ENCODE assay signal across 8 cellular contexts in the genomic region with DNA sequence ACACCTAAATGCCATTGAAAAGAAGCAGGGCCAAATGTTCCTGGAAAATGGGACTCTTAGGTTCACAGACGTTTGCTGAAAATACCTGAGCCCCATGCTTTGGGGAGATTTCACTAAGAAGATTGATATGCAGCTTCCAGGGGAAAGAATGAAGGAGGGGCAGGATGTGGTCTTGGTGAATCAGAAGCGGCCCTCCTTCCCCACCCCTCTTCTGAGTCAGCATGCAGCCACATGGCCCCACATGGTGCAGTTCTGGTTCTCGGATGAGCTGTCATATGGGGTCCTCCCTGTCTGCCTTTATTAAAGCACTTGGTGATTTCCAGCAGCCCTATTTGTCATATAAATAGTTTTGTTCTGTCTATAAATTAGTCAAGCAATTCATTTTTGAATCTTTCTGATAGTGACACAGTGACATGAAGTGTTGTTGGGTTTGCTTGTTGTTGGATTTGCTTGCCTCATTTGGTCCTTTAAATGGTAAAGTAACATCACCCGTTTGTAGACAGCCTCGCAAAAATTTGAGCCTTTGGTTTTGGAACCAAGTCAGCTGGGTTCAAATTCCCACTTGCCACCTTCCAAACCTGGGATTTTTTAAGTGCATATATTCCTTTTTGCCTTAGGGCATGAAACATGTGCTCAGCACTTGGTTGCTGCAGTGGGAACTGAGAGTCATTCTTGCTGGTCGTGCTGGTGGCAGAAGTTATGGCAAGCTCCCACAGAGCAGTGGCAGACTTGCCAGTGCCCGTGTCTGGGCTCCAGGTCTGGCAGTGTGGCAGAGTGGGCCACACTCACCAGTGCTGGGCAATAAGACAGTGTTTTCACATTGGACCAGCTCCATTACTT.
A peak's percentile ranks its signal among the peaks of the same experiment; 100 is the strongest.
DNase-seq lines count a peak whose midpoint lies in the region; ATAC-seq, FAIRE-seq and TF ChIP-seq lines count a peak whose summit lies in the region.

No MANE protein-coding gene starts in this region.

- H3K9me3 Mint-ChIP-seq in CD8-positive, alpha-beta T cell, result no peaks in the 10 kb centered on the region
- peaks cover 5% of the 10 kb centered on the region for H3K9me3 Mint-ChIP-seq in activated CD4-positive, alpha-beta T cell treated with anti-CD3 and anti-CD28 coated beads for 36 hours (ENCODE audit: low read depth)
- no peaks in the 10 kb centered on the region for H3K9me3 Mint-ChIP-seq in effector memory CD8-positive, alpha-beta T cell

- intact Hi-C loops in CD8-positive, alpha-beta T cell (cut with DNase I, micrococcal nuclease), result loop anchor here (1.0 to 5.0 kb wide), 2 partner anchors 71 to 323 kb away; a partner anchor contains a TSS
- intact Hi-C loops in activated CD4-positive, alpha-beta T cell treated with anti-CD3 and anti-CD28 coated beads for 36 hours (cut with DNase I, micrococcal nuclease), result loop anchor here (1.0 to 5.0 kb wide), 17 partner anchors 38 to 283 kb away; no protein-coding TSS in a partner anchor

- peak; percentile 99 for ATAC-seq in CD8-positive, alpha-beta T cell
- ATAC-seq in GM21515 (IDR thresholded peaks at IDR 0.05; ENCODE audit: unreplicated experiment), result peak; percentile 98
- peak; percentile 96 for ATAC-seq in activated CD4-positive, alpha-beta T cell treated with anti-CD3 and anti-CD28 coated beads for 36 hours
- peak; percentile 100 for ATAC-seq in effector memory CD8-positive, alpha-beta T cell (replicated peaks)

- no peak overlapping the region for H3K4me3 Mint-ChIP-seq in CD8-positive, alpha-beta T cell
- peak overlapping the region; percentile 19 for H3K4me3 Mint-ChIP-seq in activated CD4-positive, alpha-beta T cell treated with anti-CD3 and anti-CD28 coated beads for 36 hours
- H3K4me3 Mint-ChIP-seq in effector memory CD8-positive, alpha-beta T cell, result peak overlapping the region; percentile 4 to 8

- H3K36me3 Mint-ChIP-seq in CD8-positive, alpha-beta T cell, result no peaks in the 10 kb centered on the region
- peaks cover 9% of the 10 kb centered on the region for H3K36me3 Mint-ChIP-seq in activated CD4-positive, alpha-beta T cell treated with anti-CD3 and anti-CD28 coated beads for 36 hours (ENCODE audit: low read depth)
- H3K36me3 Mint-ChIP-seq in effector memory CD8-positive, alpha-beta T cell (ENCODE audit: insufficient read depth), result no peaks in the 10 kb centered on the region

- POLR2A ChIA-PET in CD8-positive, alpha-beta T cell (lab: Charles Lee), result no interaction called here
- POLR2A ChIA-PET in activated CD4-positive, alpha-beta T cell treated with anti-CD3 and anti-CD28 coated beads for 36 hours (lab: Charles Lee), result interaction anchor here (0.5 to 1.9 kb wide), 7 partner anchors 31 to 132 kb away, joined by 3 to 10 read pairs (median 4); a partner anchor contains a TSS

- CTCF ChIA-PET in CD8-positive, alpha-beta T cell (lab: Charles Lee), result interaction anchor here (1.4 kb wide), 1 partner anchor 71 kb away, joined by 3 read pairs; no protein-coding TSS in a partner anchor
- CTCF ChIA-PET in activated CD4-positive, alpha-beta T cell treated with anti-CD3 and anti-CD28 coated beads for 36 hours (lab: Charles Lee), result interaction anchor here (0.5 to 1.2 kb wide), 8 partner anchors 14 to 1822 kb away, joined by 3 to 7 read pairs (median 3); no protein-coding TSS in a partner anchor

- no peaks in the 10 kb centered on the region for H3K9me3 ChIP-seq in CD8-positive, alpha-beta T cell (ENCODE audit: low read length)

- DNase-seq in CD8-positive, alpha-beta T cell, result peak; percentile 18 to 81 (median 71)
- DNase-seq in HT-29 (ENCODE audit: low spot score), result peak; percentile 42
- peak; percentile 94 for DNase-seq in activated CD4-positive, alpha-beta T cell treated with anti-CD3 and anti-CD28 coated beads for 36 hours
- DNase-seq in effector memory CD8-positive, alpha-beta T cell, result peak; percentile 54 to 66 (median 55)
- peak; percentile 63 to 76 for DNase-seq in stimulated activated CD4-positive, alpha-beta T cell treated with anti-CD3 and anti-CD28 coated beads, Interleukin-1b, Interleukin-23, amount 100 ng/mL, for 4 hours (ENCODE audit: low read depth in 2 of 2)
- no peak for DNase-seq in NCI-H2081 treated with DMSO at 0.1 percent for 48 hours (lab: John Stamatoyannopoulos, UW)
- DNase-seq in frontal cortex (ENCODE audit: low spot score in 2 of 2), result no peak

- TF ChIP-seq CTCF in CD8-positive, alpha-beta T cell (IDR thresholded peaks at IDR 0.05), result no peak

- no peak overlapping the region for H3K27ac ChIP-seq in CD8-positive, alpha-beta T cell (ENCODE audit: low read depth, low read length)

- no peak for FAIRE-seq in frontal cortex (lab: Jason Lieb, UNC)

- H3K27me3 ChIP-seq in CD8-positive, alpha-beta T cell (ENCODE audit: insufficient read depth, low read length), result no peaks in the 10 kb centered on the region

- H3K36me3 ChIP-seq in CD8-positive, alpha-beta T cell (ENCODE audit: insufficient read depth, low read length), result no peaks in the 10 kb centered on the region

- no peak overlapping the region for H3K27ac Mint-ChIP-seq in CD8-positive, alpha-beta T cell
- H3K27ac Mint-ChIP-seq in activated CD4-positive, alpha-beta T cell treated with anti-CD3 and anti-CD28 coated beads for 36 hours, result peak overlapping the region; percentile 89
- peak overlapping the region; percentile 57 to 86 for H3K27ac Mint-ChIP-seq in effector memory CD8-positive, alpha-beta T cell

- peaks cover 6% of the 10 kb centered on the region for H3K4me1 ChIP-seq in CD8-positive, alpha-beta T cell (ENCODE audit: insufficient read depth, low read length)

- no peaks in the 10 kb centered on the region for H3K27me3 Mint-ChIP-seq in CD8-positive, alpha-beta T cell (ENCODE audit: low read depth)
- peaks cover 4% of the 10 kb centered on the region for H3K27me3 Mint-ChIP-seq in activated CD4-positive, alpha-beta T cell treated with anti-CD3 and anti-CD28 coated beads for 36 hours
- no peaks in the 10 kb centered on the region for H3K27me3 Mint-ChIP-seq in effector memory CD8-positive, alpha-beta T cell

- peaks cover 13% of the 10 kb centered on the region for H3K4me1 Mint-ChIP-seq in CD8-positive, alpha-beta T cell (ENCODE audit: low read depth)
- peaks cover 30% of the 10 kb centered on the region for H3K4me1 Mint-ChIP-seq in activated CD4-positive, alpha-beta T cell treated with anti-CD3 and anti-CD28 coated beads for 36 hours
- H3K4me1 Mint-ChIP-seq in effector memory CD8-positive, alpha-beta T cell (ENCODE audit: low read depth in 2 of 2), result peaks cover 10 to 12% of the 10 kb centered on the region in 2 donors

- H3K4me3 ChIP-seq in CD8-positive, alpha-beta T cell (ENCODE audit: low read depth, low read length), result no peak overlapping the region

Comparison
In these comparisons a context has a peak if more than half of its experiments do, and no peak if none do; other contexts are left out.
1. DNase-seq: peak in CD8-positive, alpha-beta T cell (7 of 7), HT-29 (single experiment), activated CD4-positive, alpha-beta T cell treated with anti-CD3 and anti-CD28 coated beads for 36 hours (single experiment), effector memory CD8-positive, alpha-beta T cell (3 of 3) and stimulated activated CD4-positive, alpha-beta T cell treated with anti-CD3 and anti-CD28 coated beads, Interleukin-1b, Interleukin-23, amount 100 ng/mL, for 4 hours (2 of 2); none in NCI-H2081 treated with DMSO at 0.1 percent for 48 hours (single experiment) and frontal cortex (0 of 2).
2. Peak in every context shown above with its lines, with median percentiles within 50 percentile points of each other: ATAC-seq.